Comparison of ENCODE assay signal across 21 cellular contexts in genomic region chr1:91603409-91603808, GRCh38.
DNase-seq lines count a peak whose midpoint lies in the region; ATAC-seq lines count a peak whose summit lies in the region.
"Had no signal": no experiment of that assay in that cellular context is flagged by ENCODE, and none has a peak within 500 bp of the region (broad histone marks: within the 10 kb centered on the region; RNA-seq: fewer than 3 reads in every experiment).

No MANE protein-coding gene starts in this region.

- POLR2A ChIA-PET in activated CD4-positive, alpha-beta T cell treated with anti-CD3 and anti-CD28 coated beads for 36 hours (lab: Charles Lee): no interaction called here

- H3K27me3 ChIP-seq in aorta (ENCODE audit: control insufficient read depth in 1 of 2, insufficient read depth in 2 of 2, low read length in 1 of 2): no peaks in the 10 kb centered on the region
- H3K27me3 ChIP-seq: body of pancreas, upper lobe of right lung had no signal

- no peaks in the 10 kb centered on the region for H3K36me3 Mint-ChIP-seq in activated CD4-positive, alpha-beta T cell treated with anti-CD3 and anti-CD28 coated beads for 36 hours (ENCODE audit: low read depth)

- H3K4me3 Mint-ChIP-seq in activated CD4-positive, alpha-beta T cell treated with anti-CD3 and anti-CD28 coated beads for 36 hours: no peak overlapping the region
- no peak overlapping the region for H3K4me3 Mint-ChIP-seq in stimulated activated naive CD8-positive, alpha-beta T cell treated with anti-CD3 and anti-CD28 coated beads, Interleukin-15, amount 100 ng/mL, for 72 hours
- H3K4me3 Mint-ChIP-seq: activated naive CD8-positive, alpha-beta T cell; effector memory CD8-positive, alpha-beta T cell; nephron progenitor cell had no signal

- intact Hi-C loops in activated CD4-positive, alpha-beta T cell treated with anti-CD3 and anti-CD28 coated beads for 36 hours (cut with DNase I, micrococcal nuclease): no loop called here
- intact Hi-C loops in aorta (cut with DNase I): no loop called here

- no peak overlapping the region for H3K27ac Mint-ChIP-seq in activated CD4-positive, alpha-beta T cell treated with anti-CD3 and anti-CD28 coated beads for 36 hours
- no peak overlapping the region for H3K27ac Mint-ChIP-seq in stimulated activated naive CD8-positive, alpha-beta T cell treated with anti-CD3 and anti-CD28 coated beads, Interleukin-15, amount 100 ng/mL, for 72 hours
- H3K27ac Mint-ChIP-seq: activated naive CD8-positive, alpha-beta T cell; nephron progenitor cell had no signal

- 95 to 96% methylated on average over 4 of the region's 4 CpGs for WGBS in aorta, 2 donors

- CTCF ChIA-PET in activated CD4-positive, alpha-beta T cell treated with anti-CD3 and anti-CD28 coated beads for 36 hours (lab: Charles Lee): no interaction called here

- H3K27me3 Mint-ChIP-seq in activated CD4-positive, alpha-beta T cell treated with anti-CD3 and anti-CD28 coated beads for 36 hours: peaks cover 5% of the 10 kb centered on the region
- peaks cover 17% of the 10 kb centered on the region for H3K27me3 Mint-ChIP-seq in stimulated activated naive CD8-positive, alpha-beta T cell treated with anti-CD3 and anti-CD28 coated beads, Interleukin-15, amount 100 ng/mL, for 72 hours
- H3K27me3 Mint-ChIP-seq: effector memory CD8-positive, alpha-beta T cell had no signal

- peak; percentile 69 for DNase-seq in activated CD4-positive, alpha-beta T cell treated with anti-CD3 and anti-CD28 coated beads for 36 hours
- DNase-seq in activated CD4-positive, alpha-beta T cell treated with anti-CD3 and anti-CD28 coated beads, Interleukin-2, amount 50 U/mL, for 1 hour: no peak
- DNase-seq in stimulated activated naive CD8-positive, alpha-beta T cell treated with anti-CD3 and anti-CD28 coated beads, Interleukin-15, Interleukin-2, amounts not matched to agents 100 U/mL and 50 U/mL, for 24 hours: peak; percentile 60
- no peak for DNase-seq in stimulated activated naive CD8-positive, alpha-beta T cell treated with anti-CD3 and anti-CD28 coated beads, Interleukin-15, amount 100 ng/mL, for 72 hours
- peak; percentile 28 to 40 for DNase-seq in stimulated activated CD4-positive, alpha-beta T cell treated with anti-CD3 and anti-CD28 coated beads, Interleukin-2, amount 100 ng/mL, for 24 hours
- DNase-seq in SHP77 (lab: John Stamatoyannopoulos, UW) (no peak), aorta (no peak)
- DNase-seq: 8988T; body of pancreas; Caco-2; effector memory CD8-positive, alpha-beta T cell; GOT3; left ventricle myocardium inferior; midbrain; NCI-H1105; NCI-H510A; nephron progenitor cell; posterior cingulate gyrus; upper lobe of right lung had no signal

- H3K27ac ChIP-seq in aorta (ENCODE audit: low read depth in 1 of 2, low read length in 2 of 2): no peak overlapping the region
- H3K27ac ChIP-seq: body of pancreas, upper lobe of right lung had no signal

- H3K36me3 ChIP-seq in aorta (ENCODE audit: control insufficient read depth in 1 of 2, insufficient read depth in 2 of 2, low read length in 1 of 2): no peaks in the 10 kb centered on the region
- H3K36me3 ChIP-seq: left ventricle myocardium inferior, upper lobe of right lung had no signal

- no peaks in the 10 kb centered on the region for H3K9me3 Mint-ChIP-seq in activated CD4-positive, alpha-beta T cell treated with anti-CD3 and anti-CD28 coated beads for 36 hours (ENCODE audit: low read depth)
- no peaks in the 10 kb centered on the region for H3K9me3 Mint-ChIP-seq in stimulated activated naive CD8-positive, alpha-beta T cell treated with anti-CD3 and anti-CD28 coated beads, Interleukin-15, amount 100 ng/mL, for 72 hours
- H3K9me3 Mint-ChIP-seq: effector memory CD8-positive, alpha-beta T cell; nephron progenitor cell had no signal

- peaks cover 8% of the 10 kb centered on the region for H3K4me1 Mint-ChIP-seq in activated CD4-positive, alpha-beta T cell treated with anti-CD3 and anti-CD28 coated beads for 36 hours
- H3K4me1 Mint-ChIP-seq in stimulated activated naive CD8-positive, alpha-beta T cell treated with anti-CD3 and anti-CD28 coated beads, Interleukin-15, amount 100 ng/mL, for 72 hours: peaks cover 10% of the 10 kb centered on the region

- H3K9me3 ChIP-seq in aorta (ENCODE audit: control insufficient read depth, low read length): no peaks in the 10 kb centered on the region
- H3K9me3 ChIP-seq: body of pancreas, Caco-2, left ventricle myocardium inferior, upper lobe of right lung had no signal

- H3K4me3 ChIP-seq in aorta (ENCODE audit: low read length in 2 of 2): no peak overlapping the region
- H3K4me3 ChIP-seq: body of pancreas, left ventricle myocardium inferior, upper lobe of right lung had no signal

- no peaks in the 10 kb centered on the region for H3K4me1 ChIP-seq in aorta (ENCODE audit: control insufficient read depth in 1 of 2, insufficient read depth in 2 of 2, low read length in 2 of 2)
- H3K4me1 ChIP-seq: body of pancreas, upper lobe of right lung had no signal

- ATAC-seq in activated CD4-positive, alpha-beta T cell treated with anti-CD3 and anti-CD28 coated beads for 36 hours: peak; percentile 36
- ATAC-seq in stimulated activated naive CD8-positive, alpha-beta T cell treated with anti-CD3 and anti-CD28 coated beads, Interleukin-15, Interleukin-2, amounts not matched to agents 100 U/mL and 50 U/mL, for 24 hours: peak; percentile 57
- no peak for ATAC-seq in stimulated activated naive CD8-positive, alpha-beta T cell treated with anti-CD3 and anti-CD28 coated beads, Interleukin-15, amount 100 ng/mL, for 72 hours
- ATAC-seq in GM18519 (IDR thresholded peaks at IDR 0.05; ENCODE audit: low FRiP score, unreplicated experiment) (no peak), aorta (ENCODE audit: low FRiP score) (no peak)
- ATAC-seq: body of pancreas; effector memory CD8-positive, alpha-beta T cell; upper lobe of right lung had no signal

Comparison
In these comparisons a context has a peak if more than half of its experiments do, and no peak if none do; other contexts are left out.
1. ATAC-seq: peak in activated CD4-positive, alpha-beta T cell treated with anti-CD3 and anti-CD28 coated beads for 36 hours (single experiment) and stimulated activated naive CD8-positive, alpha-beta T cell treated with anti-CD3 and anti-CD28 coated beads, Interleukin-15, Interleukin-2, amounts not matched to agents 100 U/mL and 50 U/mL, for 24 hours (single experiment); none in stimulated activated naive CD8-positive, alpha-beta T cell treated with anti-CD3 and anti-CD28 coated beads, Interleukin-15, amount 100 ng/mL, for 72 hours (single experiment), GM18519 (single experiment) and aorta (single experiment).
2. DNase-seq: peak in activated CD4-positive, alpha-beta T cell treated with anti-CD3 and anti-CD28 coated beads for 36 hours (single experiment), stimulated activated naive CD8-positive, alpha-beta T cell treated with anti-CD3 and anti-CD28 coated beads, Interleukin-15, Interleukin-2, amounts not matched to agents 100 U/mL and 50 U/mL, for 24 hours (single experiment) and stimulated activated CD4-positive, alpha-beta T cell treated with anti-CD3 and anti-CD28 coated beads, Interleukin-2, amount 100 ng/mL, for 24 hours (2 of 2); none in activated CD4-positive, alpha-beta T cell treated with anti-CD3 and anti-CD28 coated beads, Interleukin-2, amount 50 U/mL, for 1 hour (single experiment), stimulated activated naive CD8-positive, alpha-beta T cell treated with anti-CD3 and anti-CD28 coated beads, Interleukin-15, amount 100 ng/mL, for 72 hours (0 of 2), SHP77 (0 of 2) and aorta (0 of 2).